In the genomic region with DNA sequence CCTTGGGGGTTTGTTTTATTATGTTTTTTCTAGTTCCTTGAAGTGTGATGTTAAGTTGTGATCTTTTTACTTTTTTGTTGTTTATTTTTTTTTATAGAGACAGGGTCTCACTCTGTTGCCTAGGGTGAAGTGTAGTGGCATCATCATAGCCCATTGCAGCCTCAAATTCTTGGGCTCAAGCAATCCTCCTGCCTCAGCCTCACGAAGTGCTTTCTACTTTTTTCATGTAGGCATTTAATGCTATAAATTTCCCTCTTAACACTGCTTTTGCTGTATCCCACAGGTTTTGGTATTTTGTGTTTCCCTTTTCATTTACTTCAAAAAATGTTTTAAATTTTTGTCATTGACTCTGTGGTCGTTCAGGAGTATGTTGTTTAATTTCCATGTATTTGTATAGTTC, we compare ENCODE assay signal across 8 cellular contexts.
"Had no signal": no experiment of that assay in that cellular context is flagged by ENCODE, and none has a peak within 500 bp of the region (broad histone marks: within the 10 kb centered on the region; RNA-seq: fewer than 3 reads in every experiment).

No MANE protein-coding gene starts in this region.

- H2AFZ ChIP-seq: GM23248 had no signal

- H3K4me3 Mint-ChIP-seq: HFFc6, IgD-negative memory B cell had no signal

- H3K27ac Mint-ChIP-seq: HFFc6, IgD-negative memory B cell had no signal

- DNase-seq: GM23248, GOT3, H7, HFFc6 had no signal

- H3K9ac ChIP-seq: GM23248 had no signal

- H3K4me1 ChIP-seq: HAP-1 had no signal

- FAIRE-seq: HTR-8/SVneo had no signal

- H3K9me3 ChIP-seq: HAP-1 had no signal

- ATAC-seq: HCT116 had no signal

- H3K27ac ChIP-seq: GM23248 had no signal

- H3K4me3 ChIP-seq: GM23248, HAP-1 had no signal

- H3K27me3 Mint-ChIP-seq: IgD-negative memory B cell had no signal
